Comparison of ENCODE assay signal across 1 cellular context in genomic region chr16:50555269-50555875, GRCh38.
TF ChIP-seq lines count a peak whose summit lies in the region.

No MANE protein-coding gene starts in this region.

TF ChIP-seq in HepG2, 621 proteins besides CTCF, POLR2A, EP300 and RAD21 (continued from another document):
- TF ChIP-seq TAF15 (IDR thresholded peaks at IDR 0.05; ENCODE audit: low read depth, low read length, poor library complexity, severe bottlenecking), result peak; percentile 50
- TF ChIP-seq ZNF234 (CRISPR knock-in tag; conservative IDR thresholded peaks at IDR 0.05), result no peak
- no peak for TF ChIP-seq BRF2 (CRISPR knock-in tag; IDR thresholded peaks at IDR 0.05)
- peak; percentile 28 for TF ChIP-seq ZNF687 (CRISPR knock-in tag; IDR thresholded peaks at IDR 0.05)
- TF ChIP-seq RBM39 (IDR thresholded peaks at IDR 0.05; ENCODE audit: low read depth, low read length, poor library complexity, severe bottlenecking), result peak; percentile 46
- 0 out of 2 replicates have a peak, but pooled peaks have one; percentile 77 for TF ChIP-seq HNRNPL (IDR thresholded peaks at IDR 0.05; ENCODE audit: low read depth, low read length)
- TF ChIP-seq POLR2G (IDR thresholded peaks at IDR 0.05; ENCODE audit: low read depth, low read length), result peak; percentile 67
- no peak for TF ChIP-seq PAX8 (CRISPR knock-in tag; IDR thresholded peaks at IDR 0.05; ENCODE audit: borderline replicate concordance)
- TF ChIP-seq ATF4 (CRISPR knock-in tag; IDR thresholded peaks at IDR 0.05), result 0 out of 4 replicates have a peak, but pooled peaks of 1 of the 2 experiments have one; percentile 43
- TF ChIP-seq ZNF720 (CRISPR knock-in tag; IDR thresholded peaks at IDR 0.05), result 0 out of 2 replicates have a peak, but pooled peaks have one; percentile 19
- peak; percentile 92 for TF ChIP-seq RBFOX2 (IDR thresholded peaks at IDR 0.05; ENCODE audit: low read depth, low read length)
- no peak for TF ChIP-seq JUND (CRISPR knock-in tag; IDR thresholded peaks at IDR 0.05)
- peak; percentile 62 for TF ChIP-seq SRSF4 (IDR thresholded peaks at IDR 0.05; ENCODE audit: low read depth, low read length, poor library complexity, severe bottlenecking)
- TF ChIP-seq RBM22 (optimal IDR thresholded peaks at IDR 0.05; ENCODE audit: low read length), result peak; percentile 97
